In genomic region chr3:52055537-52056351, GRCh38 we compare ENCODE assay signal across 1 cellular context.
TF ChIP-seq lines count a peak whose summit lies in the region.

No MANE protein-coding gene starts in this region.

TF ChIP-seq in HepG2, 621 proteins besides CTCF, POLR2A, EP300 and RAD21 (continued from another document):
- peak; percentile 50; the same call in 1 of the 2 replicates for TF ChIP-seq DZIP1 (CRISPR knock-in tag; IDR thresholded peaks at IDR 0.05)
- TF ChIP-seq ZNF709 (CRISPR knock-in tag; IDR thresholded peaks at IDR 0.05), result peak; percentile 93
- no peak for TF ChIP-seq ZNF652 (CRISPR knock-in tag; IDR thresholded peaks at IDR 0.05; ENCODE audit: borderline replicate concordance, low read depth)
- peak; percentile 69; the same call in 1 of the 2 replicates for TF ChIP-seq PAX8 (CRISPR knock-in tag; IDR thresholded peaks at IDR 0.05; ENCODE audit: borderline replicate concordance)
- TF ChIP-seq SKIL (CRISPR knock-in tag; IDR thresholded peaks at IDR 0.05; ENCODE audit: borderline replicate concordance), result no peak
- peak; percentile 44; the same call in 1 of the 2 replicates for TF ChIP-seq ZHX1 (CRISPR knock-in tag; IDR thresholded peaks at IDR 0.05; ENCODE audit: low read depth)
- TF ChIP-seq HDAC1 (CRISPR knock-in tag; IDR thresholded peaks at IDR 0.05), result 0 out of 2 replicates have a peak, but pooled peaks have one; percentile 64
- no peak for TF ChIP-seq SSRP1 (CRISPR knock-in tag; IDR thresholded peaks at IDR 0.05)
- TF ChIP-seq ZNF234 (CRISPR knock-in tag; conservative IDR thresholded peaks at IDR 0.05), result peak; percentile 57; the same call in 1 of the 2 replicates
- TF ChIP-seq PHF20 (CRISPR knock-in tag; IDR thresholded peaks at IDR 0.05), result 0 out of 2 replicates have a peak, but pooled peaks have one; percentile 20
- peak; percentile 72 for TF ChIP-seq PITX1 (CRISPR knock-in tag; IDR thresholded peaks at IDR 0.05)
- TF ChIP-seq ZNF605 (CRISPR knock-in tag; IDR thresholded peaks at IDR 0.05), result no peak
